Comparison of ENCODE assay signal across 8 cellular contexts in the genomic region with DNA sequence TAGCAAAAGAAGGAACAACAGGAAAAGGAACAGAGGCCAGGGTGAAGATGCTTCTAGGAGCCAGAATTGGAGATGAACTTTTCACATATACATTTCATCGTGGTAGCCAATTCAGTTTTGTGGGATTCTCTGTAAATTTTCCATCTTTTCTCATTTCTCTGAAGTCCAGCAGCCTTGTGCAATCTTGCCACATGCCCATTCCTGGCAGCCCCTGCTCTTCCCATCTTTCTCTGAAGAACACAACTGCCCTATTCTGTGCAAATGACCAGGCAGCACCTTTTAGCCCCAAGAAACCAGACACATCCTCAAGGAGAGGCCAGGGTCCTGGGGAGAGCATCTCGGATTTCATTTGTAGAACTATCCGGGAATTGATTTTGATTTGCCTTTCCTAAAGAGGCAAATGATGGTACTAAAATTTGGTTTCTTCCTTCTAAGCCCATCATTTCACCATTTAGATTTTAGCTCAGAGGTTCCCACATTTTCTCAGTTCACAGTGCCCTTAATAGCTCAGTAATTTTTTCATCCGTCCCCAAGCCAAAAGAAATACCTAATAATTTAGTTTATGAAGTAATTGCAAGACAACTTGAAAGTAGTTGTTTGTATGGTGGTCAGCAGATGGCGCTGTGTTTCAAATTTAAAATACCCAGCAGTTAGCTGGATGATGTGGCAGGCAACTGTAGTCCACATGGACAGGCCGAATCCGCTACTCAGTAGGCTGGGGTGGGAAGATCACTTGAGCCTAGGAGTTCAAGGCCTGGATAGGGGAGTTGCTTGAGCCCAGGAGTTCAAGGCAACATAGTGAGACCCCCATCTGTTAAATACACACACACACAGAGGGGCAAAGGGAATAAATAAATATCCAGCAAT.
DNase-seq lines count a peak whose midpoint lies in the region; ATAC-seq and TF ChIP-seq lines count a peak whose summit lies in the region.

No MANE protein-coding gene starts in this region.

- H3K4me3 ChIP-seq in SK-N-MC (no peak overlapping the region), adipocyte (ENCODE audit: low read length) (no peak overlapping the region), left ventricle myocardium inferior (no peak overlapping the region)

- H3K9ac ChIP-seq in SK-N-MC (ENCODE audit: insufficient read length) (no peak overlapping the region), adipocyte (ENCODE audit: low read length) (peak overlapping the region; percentile 69)

- no peak for ATAC-seq in HG03571 (IDR thresholded peaks at IDR 0.05; ENCODE audit: unreplicated experiment)

- H3K27ac ChIP-seq in SK-N-MC (no peak overlapping the region), left ventricle myocardium inferior (replicated peaks) (no peak overlapping the region)

- TF ChIP-seq CTCF in left ventricle myocardium inferior (IDR thresholded peaks at IDR 0.05; ENCODE audit: borderline replicate concordance) = peak; percentile 76

- intact Hi-C loops in left ventricle myocardium inferior (cut with micrococcal nuclease) = loop anchor here (2.0 kb wide), 1 partner anchor 103 kb away; no protein-coding TSS in a partner anchor

- H3K4me1 ChIP-seq in adipocyte (ENCODE audit: control insufficient read depth, insufficient read depth, low read length) = peaks cover 14% of the 10 kb centered on the region
- peaks cover 6% of the 10 kb centered on the region for H3K4me1 ChIP-seq in left ventricle myocardium inferior

- H3K36me3 ChIP-seq in SK-N-MC (ENCODE audit: insufficient read depth, low read length) (peaks cover 71% of the 10 kb centered on the region), adipocyte (ENCODE audit: control insufficient read depth, insufficient read depth, low read length, severe bottlenecking) (peaks cover 60% of the 10 kb centered on the region), left ventricle myocardium inferior (peaks cover 81% of the 10 kb centered on the region)

- H3K9me3 ChIP-seq in SK-N-MC (ENCODE audit: low read depth, low read length) = no peaks in the 10 kb centered on the region
- H3K9me3 ChIP-seq in adipocyte (ENCODE audit: control insufficient read depth, low read length) = no peaks in the 10 kb centered on the region
- no peaks in the 10 kb centered on the region for H3K9me3 ChIP-seq in left ventricle myocardium inferior (replicated peaks)

- H3K27me3 ChIP-seq in adipocyte (replicated peaks; ENCODE audit: control insufficient read depth, insufficient read depth, low read length) = no peaks in the 10 kb centered on the region
- H3K27me3 ChIP-seq in left ventricle myocardium inferior (ENCODE audit: low read depth) = no peaks in the 10 kb centered on the region

- DNase-seq in activated effector memory CD4-positive, alpha-beta T cell treated with anti-CD3 and anti-CD28 coated beads, Interleukin-2, amount 50 U/mL, for 16 hours = peak; percentile 76
- no peak for DNase-seq in activated effector memory CD4-positive, alpha-beta T cell treated with Interleukin-2 at 50 U/mL for 16 hours
- DNase-seq in LoVo (ENCODE audit: low spot score) (peak; percentile 65), SK-N-MC (ENCODE audit: low read depth, low spot score) (peak; percentile 77), adipocyte (ENCODE audit: low read depth) (peak; percentile 89), left ventricle myocardium inferior (peak; percentile 24), renal cortical epithelial cell (ENCODE audit: low read depth) (peak; percentile 82)
